15 cellular contexts compared by ENCODE assay signal in genomic region chr11:84608788-84609309, GRCh38.
"Had no signal": no experiment of that assay in that cellular context is flagged by ENCODE, and none has a peak within 500 bp of the region (broad histone marks: within the 10 kb centered on the region; RNA-seq: fewer than 3 reads in every experiment).

No MANE protein-coding gene starts in this region.

- H3K27me3 ChIP-seq: tibial nerve had no signal

- H3K9me3 ChIP-seq: tibial nerve had no signal

- DNase-seq: activated CD4-positive, alpha-beta memory T cell treated with anti-CD3 and anti-CD28 coated beads, Interleukin-2, amount 10 ng/mL, durations not matched to agents 7 days and 5 days; activated CD4-positive, alpha-beta T cell treated with anti-CD3 and anti-CD28 coated beads for 36 hours; activated CD8-positive, alpha-beta memory T cell treated with anti-CD3 and anti-CD28 coated beads, Interleukin-2, amount 50 U/mL, for 4 hours; activated naive CD8-positive, alpha-beta T cell treated with anti-CD3 and anti-CD28 coated beads, Interleukin-2, amount 10 ng/mL, durations not matched to agents 7 days and 5 days; effector CD4-positive, alpha-beta T cell; midbrain; naive B cell; T-helper 1 cell; WERI-Rb-1 had no signal

- FAIRE-seq: frontal cortex, keratinocyte had no signal

- H3K4me3 ChIP-seq: coronary artery, smooth muscle cell, tibial nerve had no signal

- H3K27ac ChIP-seq: coronary artery, tibial nerve, WERI-Rb-1 had no signal

- H3K36me3 ChIP-seq: tibial nerve, WERI-Rb-1 had no signal

- H3K4me1 ChIP-seq: tibial nerve had no signal

- ATAC-seq: activated CD4-positive, alpha-beta T cell treated with anti-CD3 and anti-CD28 coated beads for 36 hours; stimulated activated memory B cell treated with anti-CD40 and anti-IgM and Interleukin-4, amounts not matched to agents 10 μg/mL and 1 μg/mL and 100 μg/mL, for 72 hours had no signal
